Comparison of ENCODE assay signal across 17 cellular contexts in genomic region chr4:67456577-67457196, GRCh38.
"Had no signal": no experiment of that assay in that cellular context is flagged by ENCODE, and none has a peak within 500 bp of the region (broad histone marks: within the 10 kb centered on the region; RNA-seq: fewer than 3 reads in every experiment).

No MANE protein-coding gene starts in this region.

- H3K4me3 ChIP-seq: body of pancreas, coronary artery, lower lobe of right lung, neural progenitor cell, psoas muscle, right lobe of liver had no signal

- H2AFZ ChIP-seq: neural progenitor cell had no signal

- ATAC-seq: activated CD4-positive, alpha-beta T cell treated with anti-CD3 and anti-CD28 coated beads for 36 hours; activated CD8-positive, alpha-beta memory T cell treated with anti-CD3 and anti-CD28 coated beads, Interleukin-2, amount 10 ng/mL, durations not matched to agents 7 days and 5 days; body of pancreas; lower lobe of right lung; psoas muscle; stimulated activated naive CD8-positive, alpha-beta T cell treated with anti-CD3 and anti-CD28 coated beads, Interleukin-15, Interleukin-2, amounts not matched to agents 100 U/mL and 50 U/mL, for 24 hours had no signal

- H3K27ac ChIP-seq: body of pancreas, coronary artery, lower lobe of right lung, neural progenitor cell, psoas muscle, right lobe of liver, WERI-Rb-1 had no signal

- H3K4me1 ChIP-seq: body of pancreas, lower lobe of right lung, neural progenitor cell, psoas muscle, right lobe of liver had no signal

- H3K27me3 ChIP-seq: body of pancreas, neural progenitor cell, right lobe of liver had no signal

- H3K9me3 ChIP-seq: body of pancreas, lower lobe of right lung, psoas muscle had no signal

- H3K9ac ChIP-seq: neural progenitor cell had no signal

- H3K36me3 ChIP-seq: neural progenitor cell, right lobe of liver, WERI-Rb-1 had no signal

- DNase-seq: activated CD4-positive, alpha-beta memory T cell treated with anti-CD3 and anti-CD28 coated beads for 36 hours; activated CD4-positive, alpha-beta T cell treated with anti-CD3 and anti-CD28 coated beads for 36 hours; activated CD8-positive, alpha-beta memory T cell treated with anti-CD3 and anti-CD28 coated beads, Interleukin-2, amount 10 ng/mL, durations not matched to agents 7 days and 5 days; activated effector memory CD4-positive, alpha-beta T cell treated with Interleukin-2 at 50 U/mL for 16 hours; activated naive CD4-positive, alpha-beta T cell treated with anti-CD3 and anti-CD28 coated beads, Interleukin-2, amount 50 U/mL, for 16 hours; activated T-cell treated with anti-CD3 and anti-CD28 coated beads, Interleukin-2, amount 50 U/mL, for 24 hours; body of pancreas; central memory CD4-positive, alpha-beta T cell; effector CD8-positive, alpha-beta T cell; foreskin melanocyte; lower lobe of right lung; psoas muscle; right lobe of liver; stimulated activated naive CD8-positive, alpha-beta T cell treated with anti-CD3 and anti-CD28 coated beads, Interleukin-15, Interleukin-2, amounts not matched to agents 100 U/mL and 50 U/mL, for 24 hours; WERI-Rb-1 had no signal

- H3K4me2 ChIP-seq: neural progenitor cell had no signal
